Comparison of ENCODE assay signal across 8 cellular contexts in genomic region chr5:175478384-175479124, GRCh38. TPM values are rescaled to one million over a fixed set of nuclear protein-coding genes. Genes with fewer than 3 reads are reported as not detected.
DNase-seq lines count a peak whose midpoint lies in the region; ATAC-seq and TF ChIP-seq lines count a peak whose summit lies in the region.

A gene with protein sequence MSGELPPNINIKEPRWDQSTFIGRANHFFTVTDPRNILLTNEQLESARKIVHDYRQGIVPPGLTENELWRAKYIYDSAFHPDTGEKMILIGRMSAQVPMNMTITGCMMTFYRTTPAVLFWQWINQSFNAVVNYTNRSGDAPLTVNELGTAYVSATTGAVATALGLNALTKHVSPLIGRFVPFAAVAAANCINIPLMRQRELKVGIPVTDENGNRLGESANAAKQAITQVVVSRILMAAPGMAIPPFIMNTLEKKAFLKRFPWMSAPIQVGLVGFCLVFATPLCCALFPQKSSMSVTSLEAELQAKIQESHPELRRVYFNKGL (plus strand): TSS chr5:175478560. CDS start chr5:175492104, 13,544 bp downstream.

- TF ChIP-seq EP300 in esophagus muscularis mucosa (IDR thresholded peaks at IDR 0.05), result no peak

- H3K9me2 ChIP-seq in OCI-LY7 (ENCODE audit: insufficient read depth, low read length), result no peaks in the 10 kb centered on the region

- H3K27ac ChIP-seq in OCI-LY7 (ENCODE audit: low read depth, low read length, poor library complexity, severe bottlenecking) (peak within 1 kb of the TSS; percentile 76), esophagus muscularis mucosa (replicated peaks in 1 of 4) (peak within 1 kb of the TSS; percentile 79 to 89 (median 84))

- H3K27me3 ChIP-seq in esophagus muscularis mucosa, result no peaks in the 10 kb centered on the region

- no TSS peak for BruUV-seq in OCI-LY7 (replicated peaks; lab: Mats Ljungman, UMichigan)

- peak within 1 kb of the TSS; percentile 97 for H3K4me2 ChIP-seq in OCI-LY7 (ENCODE audit: low read length)

- H3K27ac Mint-ChIP-seq in activated T-cell treated with anti-CD3 and anti-CD28 coated beads, Interleukin-2, amount 50 U/mL, for 24 hours, result peak within 1 kb of the TSS; percentile 96

- peaks cover 20% of the 10 kb centered on the region for H4K20me1 ChIP-seq in OCI-LY7 (ENCODE audit: insufficient read depth, low read length)

- H3K36me3 ChIP-seq in OCI-LY7 (ENCODE audit: insufficient read depth, low read length) (peaks cover 39% of the 10 kb centered on the region), esophagus muscularis mucosa (peaks cover 0 to 4% (median 1%) of the 10 kb centered on the region in 4 donors)

- WGBS in esophagus muscularis mucosa, result 1% methylated on average over 12 of the region's 94 CpGs

- H3K79me2 ChIP-seq in OCI-LY7 (ENCODE audit: insufficient read depth, low read depth, low read length), result peaks cover 50% of the 10 kb centered on the region

- ATAC-seq in GM19438 (IDR thresholded peaks at IDR 0.05; ENCODE audit: low read depth, unreplicated experiment), result peak; percentile 88

- H3K9me3 Mint-ChIP-seq in activated T-cell treated with anti-CD3 and anti-CD28 coated beads, Interleukin-2, amount 50 U/mL, for 24 hours, result no peaks in the 10 kb centered on the region

- peak within 1 kb of the TSS; percentile 94 for H3K4me3 Mint-ChIP-seq in activated T-cell treated with anti-CD3 and anti-CD28 coated beads, Interleukin-2, amount 50 U/mL, for 24 hours

- DNase-seq in COLO829 (ENCODE audit: low spot score), result peak; percentile 19
- peak; percentile 58 for DNase-seq in HK-2 (ENCODE audit: unreplicated experiment)
- DNase-seq in OCI-LY7 (ENCODE audit: low spot score), result peak; percentile 87
- DNase-seq in activated T-cell treated with anti-CD3 and anti-CD28 coated beads, Interleukin-2, amount 50 U/mL, for 24 hours, result peak; percentile 92
- no peak for DNase-seq in esophagus muscularis mucosa (ENCODE audit: extremely low spot score)
- peak; percentile 75 for DNase-seq in myocyte (ENCODE audit: low read depth)
- DNase-seq in stimulated activated CD8-positive, alpha-beta memory T cell treated with anti-CD3 and anti-CD28 coated beads, Interleukin-7, amount 100 ng/mL, for 48 hours (ENCODE audit: extremely low read depth in 1 of 2, low read depth in 1 of 2), result peak; percentile 69 to 72

- H3K36me3 Mint-ChIP-seq in activated T-cell treated with anti-CD3 and anti-CD28 coated beads, Interleukin-2, amount 50 U/mL, for 24 hours (ENCODE audit: low read depth), result peaks cover 48% of the 10 kb centered on the region

- peak within 1 kb of the TSS; percentile 100 for H3K4me3 ChIP-seq in OCI-LY7 (ENCODE audit: low read depth, low read length, poor library complexity, severe bottlenecking)
- H3K4me3 ChIP-seq in esophagus muscularis mucosa, result peak within 1 kb of the TSS; percentile 87 to 99 (median 96)

- H3K27me3 Mint-ChIP-seq in activated T-cell treated with anti-CD3 and anti-CD28 coated beads, Interleukin-2, amount 50 U/mL, for 24 hours, result no peaks in the 10 kb centered on the region

- H3K9me3 ChIP-seq in OCI-LY7 (ENCODE audit: low read length) (no peaks in the 10 kb centered on the region), esophagus muscularis mucosa (no peaks in the 10 kb centered on the region)

- H3K4me1 Mint-ChIP-seq in activated T-cell treated with anti-CD3 and anti-CD28 coated beads, Interleukin-2, amount 50 U/mL, for 24 hours (ENCODE audit: low read depth), result peaks cover 50% of the 10 kb centered on the region

- TF ChIP-seq POLR2A in esophagus muscularis mucosa (IDR thresholded peaks at IDR 0.05; ENCODE audit: low read depth), result no peak

- intact Hi-C loops in OCI-LY7 (cut with micrococcal nuclease; ENCODE audit: unreplicated experiment) (no loop called here), esophagus muscularis mucosa (cut with DNase I) (no loop called here)

- POLR2A ChIA-PET in OCI-LY7 (lab: Charles Lee), result interaction anchor here (0.7 kb wide), 1 partner anchor 163 kb away, joined by 3 read pairs; no protein-coding TSS in a partner anchor

- peak within 1 kb of the TSS; percentile 95 for H2AFZ ChIP-seq in OCI-LY7 (ENCODE audit: low read length)

- H3K4me1 ChIP-seq in OCI-LY7 (ENCODE audit: insufficient read depth, low read length, poor library complexity, severe bottlenecking), result peaks cover 12% of the 10 kb centered on the region
- H3K4me1 ChIP-seq in esophagus muscularis mucosa, result peaks cover 11 to 33% (median 23%) of the 10 kb centered on the region in 4 donors

- TF ChIP-seq CTCF in OCI-LY7 (conservative IDR thresholded peaks at IDR 0.05; ENCODE audit: low read length) (no peak), esophagus muscularis mucosa (IDR thresholded peaks at IDR 0.05) (peak in 1 of 3 experiments; percentile 5)

- CTCF ChIA-PET in OCI-LY7 (lab: Charles Lee; ENCODE audit: unreplicated experiment), result interaction anchor here (1.3 kb wide), 1 partner anchor 14 kb away, joined by 3 read pairs; no protein-coding TSS in a partner anchor

RNA-seq across cellular contexts. Expression of the gene that starts here (rescaled TPM):
- 120 and 147 TPM in 2 replicates for total RNA-seq in OCI-LY7 (2014; rRNA removed; shearing (Covaris generic))
- total RNA-seq in OCI-LY7 (2022), result 141 and 154 TPM in 2 replicates
- 10 to 100 TPM; 11.2 to 18.1 (median 15.3) TPM for total RNA-seq in esophagus muscularis mucosa
- 30.7 and 45.9 TPM in 2 replicates for total RNA-seq in myocyte
- polyA plus RNA-seq in myocyte (2012), result 35.3 TPM
